8 cellular contexts compared by ENCODE assay signal in genomic region chr1:21963477-21964217, GRCh38. TPM values are rescaled to one million over a fixed set of nuclear protein-coding genes. Genes with fewer than 3 reads are reported as not detected.
A peak's percentile ranks its signal among the peaks of the same experiment; 100 is the strongest.
DNase-seq lines count a peak whose midpoint lies in the region; ATAC-seq and TF ChIP-seq lines count a peak whose summit lies in the region.

No MANE protein-coding gene starts in this region.

- peak overlapping the region; percentile 55 to 93 (median 92) for H3K27ac Mint-ChIP-seq in CD4-positive, CD25-positive, alpha-beta regulatory T cell
- H3K27ac Mint-ChIP-seq in H9 (peak overlapping the region; percentile 6 to 48 (median 16); a peak in 5 of 7 replicates), memory B cell (no peak overlapping the region)

- no peaks in the 10 kb centered on the region for H3K79me2 ChIP-seq in H9 (ENCODE audit: insufficient read depth, low read length)

- ATAC-seq in CD4-positive, CD25-positive, alpha-beta regulatory T cell (ENCODE audit: low read depth in 2 of 2), result peak; percentile 87 to 90
- peak; percentile 97 for ATAC-seq in memory B cell (ENCODE audit: low read depth)

- H3K56ac ChIP-seq in H9 (ENCODE audit: insufficient read length, low read depth, low read length), result no peak overlapping the region

- no peak overlapping the region for H3K4me3 ChIP-seq in CD4-positive, CD25-positive, alpha-beta regulatory T cell (ENCODE audit: low read depth, low read length)

- no peaks in the 10 kb centered on the region for H3K9me3 Mint-ChIP-seq in CD4-positive, CD25-positive, alpha-beta regulatory T cell
- H3K9me3 Mint-ChIP-seq in H9 (no peaks in the 10 kb centered on the region; a peak in 1 of 5 replicates), memory B cell (no peaks in the 10 kb centered on the region)

- H4K8ac ChIP-seq in H9 (replicated peaks; ENCODE audit: insufficient read length, low read depth, low read length), result no peak overlapping the region

- H3K18ac ChIP-seq in H9 (ENCODE audit: insufficient read length, low read depth, low read length), result no peak overlapping the region

- H3K14ac ChIP-seq in H9 (ENCODE audit: insufficient read depth, low read length), result no peak overlapping the region

- no peaks in the 10 kb centered on the region for H3K27me3 ChIP-seq in CD4-positive, CD25-positive, alpha-beta regulatory T cell (ENCODE audit: control insufficient read depth, insufficient read depth, low read length)
- no peaks in the 10 kb centered on the region for H3K27me3 ChIP-seq in H9 (ENCODE audit: insufficient read depth, low read length)

- H3K9ac ChIP-seq in H9 (ENCODE audit: extremely low read depth, insufficient read length, low read length), result no peak overlapping the region

- no peak overlapping the region for H4K91ac ChIP-seq in H9 (ENCODE audit: insufficient read length, low read depth, low read length)

- peaks cover 4% of the 10 kb centered on the region for H3K4me1 ChIP-seq in CD4-positive, CD25-positive, alpha-beta regulatory T cell (ENCODE audit: control insufficient read depth, insufficient read depth, low read length, poor library complexity, severe bottlenecking)
- H3K4me1 ChIP-seq in H9 (ENCODE audit: insufficient read depth, low read length), result no peaks in the 10 kb centered on the region; the same call in 1 of the 2 replicates

- no peaks in the 10 kb centered on the region for H3K9me3 ChIP-seq in CD4-positive, CD25-positive, alpha-beta regulatory T cell (ENCODE audit: control insufficient read depth in 2 of 2, low read length in 2 of 2)
- H3K9me3 ChIP-seq in H9 (ENCODE audit: control insufficient read depth, low read depth, low read length), result no peaks in the 10 kb centered on the region

- H3K36me3 ChIP-seq in CD4-positive, CD25-positive, alpha-beta regulatory T cell (ENCODE audit: control insufficient read depth, insufficient read depth, low read length), result no peaks in the 10 kb centered on the region

- H3K36me3 Mint-ChIP-seq in CD4-positive, CD25-positive, alpha-beta regulatory T cell, result no peaks in the 10 kb centered on the region
- H3K36me3 Mint-ChIP-seq in H9 (ENCODE audit: insufficient read depth in 1 of 3, low read depth in 3 of 3) (no peaks in the 10 kb centered on the region), memory B cell (no peaks in the 10 kb centered on the region)

- H2AFZ ChIP-seq in H9 (ENCODE audit: low read length), result peak overlapping the region; percentile 18

- no peaks in the 10 kb centered on the region for H3K27me3 Mint-ChIP-seq in CD4-positive, CD25-positive, alpha-beta regulatory T cell
- no peaks in the 10 kb centered on the region; the same call in 1 of the 2 replicates for H3K27me3 Mint-ChIP-seq in H9 (ENCODE audit: low read depth)
- peaks cover 8% of the 10 kb centered on the region for H3K27me3 Mint-ChIP-seq in memory B cell

- H2AK5ac ChIP-seq in H9 (ENCODE audit: insufficient read length, low read length), result no peak overlapping the region

- H3K27ac ChIP-seq in CD4-positive, CD25-positive, alpha-beta regulatory T cell (ENCODE audit: insufficient read depth, low read length, poor library complexity, severe bottlenecking), result no peak overlapping the region
- H3K27ac ChIP-seq in H9 (ENCODE audit: insufficient read length, low read depth, low read length), result no peak overlapping the region

- H3K79me1 ChIP-seq in H9 (ENCODE audit: insufficient read depth, low read depth, low read length, poor library complexity, severe bottlenecking), result no peaks in the 10 kb centered on the region

- H3K23ac ChIP-seq in H9 (ENCODE audit: insufficient read length, low read depth, low read length), result no peak overlapping the region

- no peak overlapping the region for H2BK12ac ChIP-seq in H9 (ENCODE audit: insufficient read length, low read depth, low read length)

- no peaks in the 10 kb centered on the region for H4K20me1 ChIP-seq in H9 (ENCODE audit: control insufficient read depth, insufficient read depth, insufficient read length)

- H3K4ac ChIP-seq in H9 (ENCODE audit: low read depth, low read length), result no peak overlapping the region

- peaks cover 0 to 15% (median 9%) of the 10 kb centered on the region in 4 donors for H3K4me1 Mint-ChIP-seq in CD4-positive, CD25-positive, alpha-beta regulatory T cell
- H3K4me1 Mint-ChIP-seq in H9 (peaks cover 7 to 11% of the 10 kb centered on the region in 2 experiments), memory B cell (peaks cover 3% of the 10 kb centered on the region)

- H3T11ph ChIP-seq in H9 (ENCODE audit: low read length), result no peak overlapping the region

- H3K4me3 Mint-ChIP-seq in CD4-positive, CD25-positive, alpha-beta regulatory T cell, result no peak overlapping the region
- H3K4me3 Mint-ChIP-seq in H9, result peak overlapping the region in 1 of 2 experiments; percentile 11; a peak in 3 of 5 replicates
- H3K4me3 Mint-ChIP-seq in memory B cell, result no peak overlapping the region

- H2BK20ac ChIP-seq in H9 (ENCODE audit: low read depth, low read length, poor library complexity, severe bottlenecking), result no peak overlapping the region

- peak overlapping the region; percentile 28 for H3K4me2 ChIP-seq in H9 (ENCODE audit: insufficient read depth, insufficient read length, low read length)

- no peak overlapping the region for H2BK5ac ChIP-seq in H9 (ENCODE audit: insufficient read length, low read length)

- TF ChIP-seq CTCF in H9 (conservative IDR thresholded peaks at IDR 0.05), result peak; percentile 94

- H4K5ac ChIP-seq in H9 (ENCODE audit: insufficient read length, low read depth, low read length), result no peak overlapping the region

- no peaks in the 10 kb centered on the region for H3K23me2 ChIP-seq in H9 (ENCODE audit: insufficient read length, low read depth, low read length, poor library complexity, severe bottlenecking)

- WGBS in H9 (ENCODE audit: extremely low coverage, insufficient read length, low lambda C conversion rate), result no CpG with 5 or more reads among the region's 11 CpGs

- H2BK120ac ChIP-seq in H9 (ENCODE audit: low read depth, low read length, poor library complexity, severe bottlenecking), result no peak overlapping the region

- DNase-seq in CD4-positive, CD25-positive, alpha-beta regulatory T cell, result peak; percentile 65 to 80 (median 80)
- DNase-seq in H9, result peak; percentile 89
- DNase-seq in NCI-H526 (lab: John Stamatoyannopoulos, UW), result peak; percentile 28 to 53
- DNase-seq in activated CD4-positive, alpha-beta T cell treated with anti-CD3 and anti-CD28 coated beads, Interleukin-2, amount 50 U/mL, for 48 hours, result peak; percentile 88 to 90
- DNase-seq in ecto neural progenitor cell (ENCODE audit: low spot score), result peak; percentile 88
- DNase-seq in memory B cell (ENCODE audit: low spot score in 2 of 2), result peak; percentile 87 to 91
- peak; percentile 55 to 59 for DNase-seq in stimulated activated CD8-positive, alpha-beta memory T cell treated with anti-CD3 and anti-CD28 coated beads, Interleukin-15, amount 100 ng/mL, for 48 hours (ENCODE audit: low read depth in 2 of 2)
- DNase-seq in NCI-H524 treated with DMSO at 0.1 percent for 48 hours (lab: John Stamatoyannopoulos, UW), result no peak

- no peak overlapping the region for H2BK15ac ChIP-seq in H9 (ENCODE audit: low read depth, low read length)

RNA-seq across cellular contexts. Expression of gene CELA3B, which starts 13.2 kb away (rescaled TPM):
- total RNA-seq in CD4-positive, CD25-positive, alpha-beta regulatory T cell, result not detected
- not detected for polyA plus RNA-seq in CD4-positive, CD25-positive, alpha-beta regulatory T cell
- total RNA-seq in H9 (2021), result not detected in 2 replicates

RNA-seq across cellular contexts. Expression of gene HSPG2, which starts 26.5 kb away (rescaled TPM):
- total RNA-seq in CD4-positive, CD25-positive, alpha-beta regulatory T cell, result 3.2 TPM
- polyA plus RNA-seq in CD4-positive, CD25-positive, alpha-beta regulatory T cell, result under 1 TPM in 3 of 4 donors, not detected in 1; 0.05 to 0.23 (median 0.10) TPM
- total RNA-seq in H9 (2021), result 80.8 and 90.0 TPM in 2 replicates

RNA-seq across cellular contexts. Expression of gene CELA3A, which starts 37.8 kb away (rescaled TPM):
- not detected for total RNA-seq in CD4-positive, CD25-positive, alpha-beta regulatory T cell
- polyA plus RNA-seq in CD4-positive, CD25-positive, alpha-beta regulatory T cell, result not detected
- total RNA-seq in H9 (2021), result not detected in 2 replicates

Comparison
In these comparisons a context has a peak if more than half of its experiments do, and no peak if none do; other contexts are left out.
1. RNA of gene HSPG2, which starts 26.5 kb away (total RNA-seq): 80.8 to 90.0 TPM in H9; 3.2 TPM in CD4-positive, CD25-positive, alpha-beta regulatory T cell (single experiment); every median in the first group is over 10 times any median in the second.